Comparison of ENCODE assay signal across 10 cellular contexts in genomic region chr9:97852399-97853055, GRCh38. TPM values are rescaled to one million over a fixed set of nuclear protein-coding genes. Genes with fewer than 3 reads are reported as not detected.
A peak's percentile ranks its signal among the peaks of the same experiment; 100 is the strongest.
DNase-seq lines count a peak whose midpoint lies in the region; ATAC-seq, FAIRE-seq and TF ChIP-seq lines count a peak whose summit lies in the region.
"Had no signal": no experiment of that assay in that cellular context is flagged by ENCODE, and none has a peak within 500 bp of the region (broad histone marks: within the 10 kb centered on the region; RNA-seq: fewer than 3 reads in every experiment).

No MANE protein-coding gene starts in this region.

- H3K9me3 ChIP-seq in gastrocnemius medialis: no peaks in the 10 kb centered on the region

- ATAC-seq in esophagus mucosa: peak; percentile 7
- ATAC-seq in gastrocnemius medialis: no peak

- H3K36me3 ChIP-seq in gastrocnemius medialis: no peaks in the 10 kb centered on the region
- H3K36me3 ChIP-seq: HAP-1 had no signal

- H3K4me3 Mint-ChIP-seq in IgD-negative memory B cell: peak overlapping the region in 3 of 4 donors; percentile 38 to 79 (median 67)

- H3K4me1 Mint-ChIP-seq in IgD-negative memory B cell: peaks cover 8 to 29% (median 13%) of the 10 kb centered on the region in 3 donors

- TF ChIP-seq POLR2A in gastrocnemius medialis (IDR thresholded peaks at IDR 0.05): no peak

- H3K27me3 Mint-ChIP-seq in IgD-negative memory B cell: peaks cover 73% of the 10 kb centered on the region

- intact Hi-C loops in gastrocnemius medialis (cut with DNase I; ENCODE audit: low total_unique reads): no loop called here

- DNase-seq in DMS53 (lab: John Stamatoyannopoulos, UW) (peak; percentile 43), DMS53 treated with DMSO at 0.1 percent for 48 hours (lab: John Stamatoyannopoulos, UW; ENCODE audit: unreplicated experiment) (no peak), gastrocnemius medialis (no peak), NCI-H1694 (lab: John Stamatoyannopoulos, UW) (no peak), activated gamma-delta T cell (lab: John Stamatoyannopoulos, UW) (no peak), HTR-8/SVneo (ENCODE audit: insufficient read length, low spot score) (no peak)
- DNase-seq: 8988T had no signal

- TF ChIP-seq CTCF in gastrocnemius medialis (IDR thresholded peaks at IDR 0.05 in 4 of 5, conservative IDR thresholded peaks at IDR 0.05 in 1 of 5): no peak

- H3K27me3 ChIP-seq in gastrocnemius medialis: peaks cover 93 to 94% (median 94%) of the 10 kb centered on the region in 3 donors

- H3K36me3 Mint-ChIP-seq in IgD-negative memory B cell: no peaks in the 10 kb centered on the region

- in situ Hi-C loops in gastrocnemius medialis (cut with MboI; ENCODE audit: low sequenced_read_pairs in 4 of 4): no loop called here

- H3K27ac Mint-ChIP-seq in IgD-negative memory B cell: peak overlapping the region in 2 of 3 donors; percentile 10 to 61

- peaks cover 11 to 23% of the 10 kb centered on the region in 2 donors for H3K4me1 ChIP-seq in gastrocnemius medialis
- H3K4me1 ChIP-seq: HAP-1 had no signal

- no peak for FAIRE-seq in HTR-8/SVneo (lab: Jason Lieb, UNC)

- no peak overlapping the region for H3K27ac ChIP-seq in gastrocnemius medialis

- peak overlapping the region; percentile 29 to 48 (median 29) for H3K4me3 ChIP-seq in gastrocnemius medialis

- H3K9me3 Mint-ChIP-seq in IgD-negative memory B cell: peaks cover 0 to 2% (median 0%) of the 10 kb centered on the region in 3 donors

RNA-seq across cellular contexts. Expression of gene FOXE1, which starts 0.5 kb away (rescaled TPM):
- not detected for polyA plus RNA-seq in IgD-negative memory B cell
- 7.6 TPM for total RNA-seq in esophagus mucosa
- not detected for total RNA-seq in gastrocnemius medialis
